Comparison of ENCODE assay signal across 9 cellular contexts in the genomic region with DNA sequence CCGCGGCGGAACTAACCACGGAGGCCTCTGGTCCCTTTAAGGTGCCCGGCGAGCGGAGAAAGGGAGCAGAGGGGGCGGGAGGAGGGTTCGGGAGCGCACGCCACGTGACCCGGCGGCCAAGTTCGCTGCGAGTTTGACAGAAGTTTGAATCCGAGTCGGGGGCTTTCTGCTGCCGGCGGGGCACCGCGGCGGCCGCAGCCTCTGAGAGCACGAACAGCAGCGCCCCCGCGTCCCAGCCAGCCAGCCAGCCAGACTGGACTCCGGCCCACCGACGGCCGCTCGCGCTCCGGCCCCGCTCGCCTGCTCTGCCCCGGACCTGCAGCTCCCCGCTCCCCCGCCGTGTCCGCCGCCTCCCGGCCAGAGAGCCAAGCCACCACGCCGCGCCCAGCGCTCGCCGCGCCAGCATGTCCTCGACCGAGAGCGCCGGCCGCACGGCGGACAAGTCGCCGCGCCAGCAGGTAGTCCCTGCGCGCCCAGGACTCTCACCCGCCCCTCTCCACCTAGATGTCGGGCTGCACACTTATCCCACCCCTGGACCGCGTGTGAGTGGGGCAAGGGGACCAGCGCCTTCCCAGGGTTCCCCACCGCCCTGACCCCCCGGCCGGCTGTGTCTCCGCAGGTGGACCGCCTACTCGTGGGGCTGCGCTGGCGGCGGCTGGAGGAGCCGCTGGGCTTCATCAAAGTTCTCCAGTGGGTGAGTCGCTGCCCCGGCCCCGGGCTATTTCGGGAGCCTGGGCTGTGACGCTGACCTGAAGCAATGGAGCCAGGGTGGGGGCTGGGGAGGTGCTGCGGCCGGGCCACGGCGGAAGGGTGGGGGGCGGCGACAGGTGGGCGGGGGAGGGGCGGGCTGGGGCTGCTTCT. TPM values are rescaled to one million over a fixed set of nuclear protein-coding genes. Genes with fewer than 3 reads are reported as not detected.
A peak's percentile ranks its signal among the peaks of the same experiment; 100 is the strongest.
DNase-seq lines count a peak whose midpoint lies in the region; ATAC-seq and TF ChIP-seq lines count a peak whose summit lies in the region.
"Had no signal": no experiment of that assay in that cellular context is flagged by ENCODE, and none has a peak within 500 bp of the region (broad histone marks: within the 10 kb centered on the region; RNA-seq: fewer than 3 reads in every experiment).

TSS of gene SYPL2 (plus strand) at position 107 of the 861 bp plus-strand sequence. CDS start at position 405, 298 bp downstream.

- TF ChIP-seq EP300 in stomach (IDR thresholded peaks at IDR 0.05): no peak

- H3K27me3 ChIP-seq in CD4-positive, CD25-positive, alpha-beta regulatory T cell (ENCODE audit: control insufficient read depth, insufficient read depth, low read length): peaks cover 38% of the 10 kb centered on the region
- peaks cover 0 to 43% (median 30%) of the 10 kb centered on the region in 3 donors for H3K27me3 ChIP-seq in stomach

- TF ChIP-seq CTCF in LNCaP clone FGC (IDR thresholded peaks at IDR 0.05; ENCODE audit: control insufficient read depth, extremely low read depth, insufficient read depth) (0 out of 2 replicates have a peak, but pooled peaks have one; percentile 6), stomach (IDR thresholded peaks at IDR 0.05) (no peak)

- peak within 1 kb of the TSS; percentile 76 to 90 (median 82) for H3K4me3 Mint-ChIP-seq in CD4-positive, CD25-positive, alpha-beta regulatory T cell
- H3K4me3 Mint-ChIP-seq in central memory CD8-positive, alpha-beta T cell: peak within 1 kb of the TSS; percentile 50

- peaks cover 0 to 3% (median 0%) of the 10 kb centered on the region in 7 donors for H3K9me3 Mint-ChIP-seq in CD4-positive, CD25-positive, alpha-beta regulatory T cell
- no peaks in the 10 kb centered on the region for H3K9me3 Mint-ChIP-seq in central memory CD8-positive, alpha-beta T cell

- intact Hi-C loops in stomach (cut with DNase I; ENCODE audit: low total_unique reads): no loop called here

- WGBS in stomach, 5 donors: 1 to 2% (median 1%) methylated on average over 19 to 91 of the region's 91 CpGs

- peaks cover 11% of the 10 kb centered on the region for H3K4me1 ChIP-seq in CD4-positive, CD25-positive, alpha-beta regulatory T cell (ENCODE audit: control insufficient read depth, insufficient read depth, low read length, poor library complexity, severe bottlenecking)
- H3K4me1 ChIP-seq in stomach: peaks cover 5 to 28% (median 23%) of the 10 kb centered on the region in 4 donors

- H3K4me3 ChIP-seq in CD4-positive, CD25-positive, alpha-beta regulatory T cell (ENCODE audit: low read depth, low read length): no peak within 1 kb of the TSS
- H3K4me3 ChIP-seq in LNCaP clone FGC (ENCODE audit: low read depth, low read length) (peak within 1 kb of the TSS; percentile 30; the same call in 1 of the 2 replicates), stomach (peak within 1 kb of the TSS; percentile 58 to 82 (median 72))

- H3K27ac ChIP-seq in CD4-positive, CD25-positive, alpha-beta regulatory T cell (ENCODE audit: insufficient read depth, low read length, poor library complexity, severe bottlenecking): no peak within 1 kb of the TSS
- peak within 1 kb of the TSS; percentile 48 to 85 (median 63) for H3K27ac ChIP-seq in stomach

- H3K36me3 Mint-ChIP-seq in CD4-positive, CD25-positive, alpha-beta regulatory T cell: no peaks in the 10 kb centered on the region
- H3K36me3 Mint-ChIP-seq in central memory CD8-positive, alpha-beta T cell (ENCODE audit: insufficient read depth): peaks cover 1% of the 10 kb centered on the region

- H3K27ac Mint-ChIP-seq in CD4-positive, CD25-positive, alpha-beta regulatory T cell: no peak within 1 kb of the TSS
- no peak within 1 kb of the TSS for H3K27ac Mint-ChIP-seq in central memory CD8-positive, alpha-beta T cell (ENCODE audit: low read depth)

- no peak for DNase-seq in CD4-positive, CD25-positive, alpha-beta regulatory T cell
- DNase-seq in LNCaP clone FGC (ENCODE audit: low read depth): no peak
- no peak for DNase-seq in central memory CD8-positive, alpha-beta T cell (ENCODE audit: low spot score in 2 of 2)
- DNase-seq in left kidney (ENCODE audit: low read depth, low spot score): peak; percentile 85
- DNase-seq in stomach: peak; percentile 50
- DNase-seq in NCI-H510A (lab: John Stamatoyannopoulos, UW): no peak

- no peaks in the 10 kb centered on the region for H3K36me3 ChIP-seq in CD4-positive, CD25-positive, alpha-beta regulatory T cell (ENCODE audit: control insufficient read depth, insufficient read depth, low read length)
- no peaks in the 10 kb centered on the region for H3K36me3 ChIP-seq in stomach

- no peaks in the 10 kb centered on the region for H3K9me3 ChIP-seq in CD4-positive, CD25-positive, alpha-beta regulatory T cell (ENCODE audit: control insufficient read depth in 2 of 2, low read length in 2 of 2)
- no peaks in the 10 kb centered on the region for H3K9me3 ChIP-seq in stomach

- no peak for TF ChIP-seq POLR2A in stomach (IDR thresholded peaks at IDR 0.05)

- H3K4me1 Mint-ChIP-seq in CD4-positive, CD25-positive, alpha-beta regulatory T cell: peaks cover 0 to 7% (median 5%) of the 10 kb centered on the region in 4 donors
- H3K4me1 Mint-ChIP-seq in central memory CD8-positive, alpha-beta T cell: no peaks in the 10 kb centered on the region

- peaks cover 94% of the 10 kb centered on the region for H3K27me3 Mint-ChIP-seq in CD4-positive, CD25-positive, alpha-beta regulatory T cell
- peaks cover 90% of the 10 kb centered on the region for H3K27me3 Mint-ChIP-seq in central memory CD8-positive, alpha-beta T cell

- no peak for ATAC-seq in CD4-positive, CD25-positive, alpha-beta regulatory T cell (ENCODE audit: low read depth in 2 of 2)
- ATAC-seq in central memory CD8-positive, alpha-beta T cell (replicated peaks; ENCODE audit: extremely low read depth, poor library complexity, severe bottlenecking): peak; percentile 24
- no peak for ATAC-seq in HG03378 (IDR thresholded peaks at IDR 0.05; ENCODE audit: unreplicated experiment)
- no peak for ATAC-seq in GM21367 (IDR thresholded peaks at IDR 0.05; ENCODE audit: unreplicated experiment)

RNA-seq across cellular contexts. Expression of gene SYPL2, which starts in this region (rescaled TPM):
- not detected for total RNA-seq in CD4-positive, CD25-positive, alpha-beta regulatory T cell
- polyA plus RNA-seq in CD4-positive, CD25-positive, alpha-beta regulatory T cell: not detected
- under 1 TPM in 2 of 5 donors, not detected in 3; 0.45 to 0.58 TPM for total RNA-seq in stomach
- 1 to 10 TPM in 1 of 3 donors, under 1 TPM in 2; 0.50 to 1.0 (median 0.61) TPM for polyA plus RNA-seq in stomach
- total RNA-seq: glomerular endothelial cell had no signal

Comparison
In these comparisons a context has a peak if more than half of its experiments do, and no peak if none do; other contexts are left out.
1. DNase-seq: peak in left kidney (single experiment) and stomach (single experiment); none in CD4-positive, CD25-positive, alpha-beta regulatory T cell (0 of 3), LNCaP clone FGC (single experiment), central memory CD8-positive, alpha-beta T cell (0 of 2) and NCI-H510A (single experiment).